2 cellular contexts compared by ENCODE assay signal in the genomic region with DNA sequence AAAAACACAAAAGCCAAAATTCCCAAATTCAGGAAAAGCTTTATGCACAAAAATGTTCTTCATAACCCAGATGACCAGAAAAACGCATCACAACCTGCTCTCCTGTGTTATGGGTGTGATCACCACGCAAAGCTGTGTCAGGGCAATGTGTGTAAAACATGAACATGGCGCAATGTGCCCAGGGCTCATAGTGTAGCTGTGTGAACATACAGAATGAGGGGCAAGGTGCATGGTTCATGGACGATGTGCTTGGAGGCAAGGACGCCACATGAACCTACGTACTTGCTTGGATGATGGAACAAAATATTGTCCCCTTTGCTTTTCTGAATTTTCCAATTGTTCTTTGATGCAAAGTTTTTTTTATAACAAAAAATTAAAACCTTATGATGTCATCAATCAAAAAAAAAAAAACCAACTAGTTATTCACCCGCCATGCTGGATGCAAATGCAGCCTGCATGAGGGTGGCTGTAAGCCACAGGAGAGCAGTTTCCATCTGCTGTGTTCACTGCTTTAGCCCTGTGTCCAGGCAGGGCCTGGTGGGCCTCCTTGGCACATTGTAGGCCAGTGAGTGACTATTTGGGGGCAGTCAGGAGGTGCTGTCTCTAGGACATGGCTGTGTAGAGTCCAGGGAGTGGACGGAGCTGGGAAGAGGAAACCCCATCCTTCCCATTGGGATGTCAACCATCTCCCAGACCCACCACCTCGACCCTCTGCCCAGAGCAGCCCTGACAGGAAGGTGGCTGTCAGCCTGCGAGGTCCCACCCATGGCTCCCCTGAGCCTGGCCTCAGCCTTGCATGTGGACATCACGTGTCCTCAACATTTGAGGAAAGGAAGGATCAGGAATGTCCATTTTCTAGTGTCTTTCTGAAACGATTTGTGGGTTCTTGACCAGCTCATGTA.
TF ChIP-seq lines count a peak whose summit lies in the region.

No MANE protein-coding gene starts in this region.

TF ChIP-seq in HEK293, 187 proteins besides CTCF, POLR2A, EP300 and RAD21 (continued from another document):
- no peak for TF ChIP-seq ZNF16 (tag by site-specific recombination; IDR thresholded peaks at IDR 0.05; ENCODE audit: low read depth)

TF ChIP-seq in WTC11, 78 proteins besides CTCF, POLR2A, EP300 and RAD21:
- TF ChIP-seq, protein P1, sequence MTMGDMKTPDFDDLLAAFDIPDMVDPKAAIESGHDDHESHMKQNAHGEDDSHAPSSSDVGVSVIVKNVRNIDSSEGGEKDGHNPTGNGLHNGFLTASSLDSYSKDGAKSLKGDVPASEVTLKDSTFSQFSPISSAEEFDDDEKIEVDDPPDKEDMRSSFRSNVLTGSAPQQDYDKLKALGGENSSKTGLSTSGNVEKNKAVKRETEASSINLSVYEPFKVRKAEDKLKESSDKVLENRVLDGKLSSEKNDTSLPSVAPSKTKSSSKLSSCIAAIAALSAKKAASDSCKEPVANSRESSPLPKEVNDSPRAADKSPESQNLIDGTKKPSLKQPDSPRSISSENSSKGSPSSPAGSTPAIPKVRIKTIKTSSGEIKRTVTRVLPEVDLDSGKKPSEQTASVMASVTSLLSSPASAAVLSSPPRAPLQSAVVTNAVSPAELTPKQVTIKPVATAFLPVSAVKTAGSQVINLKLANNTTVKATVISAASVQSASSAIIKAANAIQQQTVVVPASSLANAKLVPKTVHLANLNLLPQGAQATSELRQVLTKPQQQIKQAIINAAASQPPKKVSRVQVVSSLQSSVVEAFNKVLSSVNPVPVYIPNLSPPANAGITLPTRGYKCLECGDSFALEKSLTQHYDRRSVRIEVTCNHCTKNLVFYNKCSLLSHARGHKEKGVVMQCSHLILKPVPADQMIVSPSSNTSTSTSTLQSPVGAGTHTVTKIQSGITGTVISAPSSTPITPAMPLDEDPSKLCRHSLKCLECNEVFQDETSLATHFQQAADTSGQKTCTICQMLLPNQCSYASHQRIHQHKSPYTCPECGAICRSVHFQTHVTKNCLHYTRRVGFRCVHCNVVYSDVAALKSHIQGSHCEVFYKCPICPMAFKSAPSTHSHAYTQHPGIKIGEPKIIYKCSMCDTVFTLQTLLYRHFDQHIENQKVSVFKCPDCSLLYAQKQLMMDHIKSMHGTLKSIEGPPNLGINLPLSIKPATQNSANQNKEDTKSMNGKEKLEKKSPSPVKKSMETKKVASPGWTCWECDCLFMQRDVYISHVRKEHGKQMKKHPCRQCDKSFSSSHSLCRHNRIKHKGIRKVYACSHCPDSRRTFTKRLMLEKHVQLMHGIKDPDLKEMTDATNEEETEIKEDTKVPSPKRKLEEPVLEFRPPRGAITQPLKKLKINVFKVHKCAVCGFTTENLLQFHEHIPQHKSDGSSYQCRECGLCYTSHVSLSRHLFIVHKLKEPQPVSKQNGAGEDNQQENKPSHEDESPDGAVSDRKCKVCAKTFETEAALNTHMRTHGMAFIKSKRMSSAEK (CRISPR knock-in tag; IDR thresholded peaks at IDR 0.05; ENCODE audit: borderline replicate concordance) = no peak
- TF ChIP-seq, protein P2, sequence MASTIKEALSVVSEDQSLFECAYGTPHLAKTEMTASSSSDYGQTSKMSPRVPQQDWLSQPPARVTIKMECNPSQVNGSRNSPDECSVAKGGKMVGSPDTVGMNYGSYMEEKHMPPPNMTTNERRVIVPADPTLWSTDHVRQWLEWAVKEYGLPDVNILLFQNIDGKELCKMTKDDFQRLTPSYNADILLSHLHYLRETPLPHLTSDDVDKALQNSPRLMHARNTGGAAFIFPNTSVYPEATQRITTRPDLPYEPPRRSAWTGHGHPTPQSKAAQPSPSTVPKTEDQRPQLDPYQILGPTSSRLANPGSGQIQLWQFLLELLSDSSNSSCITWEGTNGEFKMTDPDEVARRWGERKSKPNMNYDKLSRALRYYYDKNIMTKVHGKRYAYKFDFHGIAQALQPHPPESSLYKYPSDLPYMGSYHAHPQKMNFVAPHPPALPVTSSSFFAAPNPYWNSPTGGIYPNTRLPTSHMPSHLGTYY (CRISPR knock-in tag; IDR thresholded peaks at IDR 0.05) = no peak
- TF ChIP-seq, protein P3, sequence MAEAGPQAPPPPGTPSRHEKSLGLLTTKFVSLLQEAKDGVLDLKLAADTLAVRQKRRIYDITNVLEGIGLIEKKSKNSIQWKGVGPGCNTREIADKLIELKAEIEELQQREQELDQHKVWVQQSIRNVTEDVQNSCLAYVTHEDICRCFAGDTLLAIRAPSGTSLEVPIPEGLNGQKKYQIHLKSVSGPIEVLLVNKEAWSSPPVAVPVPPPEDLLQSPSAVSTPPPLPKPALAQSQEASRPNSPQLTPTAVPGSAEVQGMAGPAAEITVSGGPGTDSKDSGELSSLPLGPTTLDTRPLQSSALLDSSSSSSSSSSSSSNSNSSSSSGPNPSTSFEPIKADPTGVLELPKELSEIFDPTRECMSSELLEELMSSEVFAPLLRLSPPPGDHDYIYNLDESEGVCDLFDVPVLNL (CRISPR knock-in tag; IDR thresholded peaks at IDR 0.05; ENCODE audit: borderline replicate concordance, low read depth) = no peak
- TF ChIP-seq CREB1 (CRISPR knock-in tag; IDR thresholded peaks at IDR 0.05) = no peak
- TF ChIP-seq, protein P4, sequence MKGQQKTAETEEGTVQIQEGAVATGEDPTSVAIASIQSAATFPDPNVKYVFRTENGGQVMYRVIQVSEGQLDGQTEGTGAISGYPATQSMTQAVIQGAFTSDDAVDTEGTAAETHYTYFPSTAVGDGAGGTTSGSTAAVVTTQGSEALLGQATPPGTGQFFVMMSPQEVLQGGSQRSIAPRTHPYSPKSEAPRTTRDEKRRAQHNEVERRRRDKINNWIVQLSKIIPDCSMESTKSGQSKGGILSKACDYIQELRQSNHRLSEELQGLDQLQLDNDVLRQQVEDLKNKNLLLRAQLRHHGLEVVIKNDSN (CRISPR knock-in tag; IDR thresholded peaks at IDR 0.05) = no peak
- TF ChIP-seq, protein P5, sequence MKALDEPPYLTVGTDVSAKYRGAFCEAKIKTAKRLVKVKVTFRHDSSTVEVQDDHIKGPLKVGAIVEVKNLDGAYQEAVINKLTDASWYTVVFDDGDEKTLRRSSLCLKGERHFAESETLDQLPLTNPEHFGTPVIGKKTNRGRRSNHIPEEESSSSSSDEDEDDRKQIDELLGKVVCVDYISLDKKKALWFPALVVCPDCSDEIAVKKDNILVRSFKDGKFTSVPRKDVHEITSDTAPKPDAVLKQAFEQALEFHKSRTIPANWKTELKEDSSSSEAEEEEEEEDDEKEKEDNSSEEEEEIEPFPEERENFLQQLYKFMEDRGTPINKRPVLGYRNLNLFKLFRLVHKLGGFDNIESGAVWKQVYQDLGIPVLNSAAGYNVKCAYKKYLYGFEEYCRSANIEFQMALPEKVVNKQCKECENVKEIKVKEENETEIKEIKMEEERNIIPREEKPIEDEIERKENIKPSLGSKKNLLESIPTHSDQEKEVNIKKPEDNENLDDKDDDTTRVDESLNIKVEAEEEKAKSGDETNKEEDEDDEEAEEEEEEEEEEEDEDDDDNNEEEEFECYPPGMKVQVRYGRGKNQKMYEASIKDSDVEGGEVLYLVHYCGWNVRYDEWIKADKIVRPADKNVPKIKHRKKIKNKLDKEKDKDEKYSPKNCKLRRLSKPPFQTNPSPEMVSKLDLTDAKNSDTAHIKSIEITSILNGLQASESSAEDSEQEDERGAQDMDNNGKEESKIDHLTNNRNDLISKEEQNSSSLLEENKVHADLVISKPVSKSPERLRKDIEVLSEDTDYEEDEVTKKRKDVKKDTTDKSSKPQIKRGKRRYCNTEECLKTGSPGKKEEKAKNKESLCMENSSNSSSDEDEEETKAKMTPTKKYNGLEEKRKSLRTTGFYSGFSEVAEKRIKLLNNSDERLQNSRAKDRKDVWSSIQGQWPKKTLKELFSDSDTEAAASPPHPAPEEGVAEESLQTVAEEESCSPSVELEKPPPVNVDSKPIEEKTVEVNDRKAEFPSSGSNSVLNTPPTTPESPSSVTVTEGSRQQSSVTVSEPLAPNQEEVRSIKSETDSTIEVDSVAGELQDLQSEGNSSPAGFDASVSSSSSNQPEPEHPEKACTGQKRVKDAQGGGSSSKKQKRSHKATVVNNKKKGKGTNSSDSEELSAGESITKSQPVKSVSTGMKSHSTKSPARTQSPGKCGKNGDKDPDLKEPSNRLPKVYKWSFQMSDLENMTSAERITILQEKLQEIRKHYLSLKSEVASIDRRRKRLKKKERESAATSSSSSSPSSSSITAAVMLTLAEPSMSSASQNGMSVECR (CRISPR knock-in tag; IDR thresholded peaks at IDR 0.05; ENCODE audit: borderline replicate concordance) = no peak
- TF ChIP-seq, protein P6, sequence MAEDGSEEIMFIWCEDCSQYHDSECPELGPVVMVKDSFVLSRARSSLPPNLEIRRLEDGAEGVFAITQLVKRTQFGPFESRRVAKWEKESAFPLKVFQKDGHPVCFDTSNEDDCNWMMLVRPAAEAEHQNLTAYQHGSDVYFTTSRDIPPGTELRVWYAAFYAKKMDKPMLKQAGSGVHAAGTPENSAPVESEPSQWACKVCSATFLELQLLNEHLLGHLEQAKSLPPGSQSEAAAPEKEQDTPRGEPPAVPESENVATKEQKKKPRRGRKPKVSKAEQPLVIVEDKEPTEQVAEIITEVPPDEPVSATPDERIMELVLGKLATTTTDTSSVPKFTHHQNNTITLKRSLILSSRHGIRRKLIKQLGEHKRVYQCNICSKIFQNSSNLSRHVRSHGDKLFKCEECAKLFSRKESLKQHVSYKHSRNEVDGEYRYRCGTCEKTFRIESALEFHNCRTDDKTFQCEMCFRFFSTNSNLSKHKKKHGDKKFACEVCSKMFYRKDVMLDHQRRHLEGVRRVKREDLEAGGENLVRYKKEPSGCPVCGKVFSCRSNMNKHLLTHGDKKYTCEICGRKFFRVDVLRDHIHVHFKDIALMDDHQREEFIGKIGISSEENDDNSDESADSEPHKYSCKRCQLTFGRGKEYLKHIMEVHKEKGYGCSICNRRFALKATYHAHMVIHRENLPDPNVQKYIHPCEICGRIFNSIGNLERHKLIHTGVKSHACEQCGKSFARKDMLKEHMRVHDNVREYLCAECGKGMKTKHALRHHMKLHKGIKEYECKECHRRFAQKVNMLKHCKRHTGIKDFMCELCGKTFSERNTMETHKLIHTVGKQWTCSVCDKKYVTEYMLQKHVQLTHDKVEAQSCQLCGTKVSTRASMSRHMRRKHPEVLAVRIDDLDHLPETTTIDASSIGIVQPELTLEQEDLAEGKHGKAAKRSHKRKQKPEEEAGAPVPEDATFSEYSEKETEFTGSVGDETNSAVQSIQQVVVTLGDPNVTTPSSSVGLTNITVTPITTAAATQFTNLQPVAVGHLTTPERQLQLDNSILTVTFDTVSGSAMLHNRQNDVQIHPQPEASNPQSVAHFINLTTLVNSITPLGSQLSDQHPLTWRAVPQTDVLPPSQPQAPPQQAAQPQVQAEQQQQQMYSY (CRISPR knock-in tag; IDR thresholded peaks at IDR 0.05) = no peak
- TF ChIP-seq, protein P7, sequence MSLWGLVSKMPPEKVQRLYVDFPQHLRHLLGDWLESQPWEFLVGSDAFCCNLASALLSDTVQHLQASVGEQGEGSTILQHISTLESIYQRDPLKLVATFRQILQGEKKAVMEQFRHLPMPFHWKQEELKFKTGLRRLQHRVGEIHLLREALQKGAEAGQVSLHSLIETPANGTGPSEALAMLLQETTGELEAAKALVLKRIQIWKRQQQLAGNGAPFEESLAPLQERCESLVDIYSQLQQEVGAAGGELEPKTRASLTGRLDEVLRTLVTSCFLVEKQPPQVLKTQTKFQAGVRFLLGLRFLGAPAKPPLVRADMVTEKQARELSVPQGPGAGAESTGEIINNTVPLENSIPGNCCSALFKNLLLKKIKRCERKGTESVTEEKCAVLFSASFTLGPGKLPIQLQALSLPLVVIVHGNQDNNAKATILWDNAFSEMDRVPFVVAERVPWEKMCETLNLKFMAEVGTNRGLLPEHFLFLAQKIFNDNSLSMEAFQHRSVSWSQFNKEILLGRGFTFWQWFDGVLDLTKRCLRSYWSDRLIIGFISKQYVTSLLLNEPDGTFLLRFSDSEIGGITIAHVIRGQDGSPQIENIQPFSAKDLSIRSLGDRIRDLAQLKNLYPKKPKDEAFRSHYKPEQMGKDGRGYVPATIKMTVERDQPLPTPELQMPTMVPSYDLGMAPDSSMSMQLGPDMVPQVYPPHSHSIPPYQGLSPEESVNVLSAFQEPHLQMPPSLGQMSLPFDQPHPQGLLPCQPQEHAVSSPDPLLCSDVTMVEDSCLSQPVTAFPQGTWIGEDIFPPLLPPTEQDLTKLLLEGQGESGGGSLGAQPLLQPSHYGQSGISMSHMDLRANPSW (CRISPR knock-in tag; conservative IDR thresholded peaks at IDR 0.05; ENCODE audit: low read depth) = no peak
- no peak for TF ChIP-seq ZNF232 (CRISPR knock-in tag; IDR thresholded peaks at IDR 0.05)
- TF ChIP-seq OVOL2 (CRISPR knock-in tag; IDR thresholded peaks at IDR 0.05; ENCODE audit: borderline replicate concordance) = no peak
- no peak for TF ChIP-seq ZNF138 (CRISPR knock-in tag; conservative IDR thresholded peaks at IDR 0.05)
- TF ChIP-seq ZNF416 (CRISPR knock-in tag; IDR thresholded peaks at IDR 0.05) = no peak
